8 cellular contexts compared by ENCODE assay signal in the genomic region with DNA sequence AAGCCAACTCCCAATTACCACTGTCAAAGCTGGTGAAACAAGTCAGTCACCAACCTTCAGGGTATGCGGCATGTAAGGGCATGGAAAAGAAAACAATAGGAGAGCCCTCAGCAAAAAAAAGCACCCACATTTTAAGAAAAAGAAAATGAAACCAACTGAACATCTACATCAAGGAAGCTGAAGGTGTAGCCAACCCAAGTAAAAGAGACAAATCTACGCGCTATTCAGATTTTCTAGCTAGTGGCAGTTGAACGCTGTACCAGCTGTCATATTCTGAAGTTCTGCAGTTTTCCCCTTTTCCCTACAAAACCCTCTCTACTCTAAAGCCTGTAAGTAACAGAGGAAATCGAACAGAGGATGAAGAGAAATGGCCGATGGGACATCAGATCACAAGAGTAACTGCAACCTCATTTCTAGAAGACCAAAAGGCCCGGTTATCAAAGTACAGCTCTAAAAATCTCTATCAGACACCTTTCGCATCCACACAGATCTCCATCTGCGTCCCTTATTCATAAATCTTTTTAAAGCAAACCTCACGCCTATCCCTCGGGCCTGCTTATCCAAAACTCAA. TPM values are rescaled to one million over a fixed set of nuclear protein-coding genes. Genes with fewer than 3 reads are reported as not detected.
DNase-seq lines count a peak whose midpoint lies in the region; ATAC-seq and TF ChIP-seq lines count a peak whose summit lies in the region.

No MANE protein-coding gene starts in this region.

- intact Hi-C loops in activated naive CD4-positive, alpha-beta T cell treated with anti-CD3 and anti-CD28 coated beads for 36 hours (cut with micrococcal nuclease), result loop anchor here (1.0 to 10.0 kb wide), 8 partner anchors 11 to 2001 kb away; no protein-coding TSS in a partner anchor

- H3K4me3 Mint-ChIP-seq in activated naive CD4-positive, alpha-beta T cell treated with anti-CD3 and anti-CD28 coated beads for 36 hours, result peak overlapping the region; percentile 92

- H3K9me3 ChIP-seq in RWPE2 (ENCODE audit: severe bottlenecking), result no peaks in the 10 kb centered on the region
- H3K9me3 ChIP-seq in neutrophil, result no peaks in the 10 kb centered on the region

- H3K27me3 ChIP-seq in RWPE2 (ENCODE audit: insufficient read depth, poor library complexity, severe bottlenecking), result no peaks in the 10 kb centered on the region
- no peaks in the 10 kb centered on the region for H3K27me3 ChIP-seq in neutrophil

- peak overlapping the region; percentile 67 for H3K4me3 ChIP-seq in RWPE2 (ENCODE audit: severe bottlenecking)
- peak overlapping the region; percentile 91 for H3K4me3 ChIP-seq in epithelial cell of proximal tubule (ENCODE audit: low read depth, low read length)
- peak overlapping the region; percentile 79 to 85 for H3K4me3 ChIP-seq in neutrophil (ENCODE audit: low read depth in 1 of 2, low read length in 1 of 2)

- CTCF ChIA-PET in activated naive CD4-positive, alpha-beta T cell treated with anti-CD3 and anti-CD28 coated beads for 36 hours (lab: Charles Lee), result interaction anchor here (0.7 to 1.4 kb wide), 13 partner anchors 9 to 309 kb away, joined by 3 to 12 read pairs (median 3); no protein-coding TSS in a partner anchor

- no peak for DNase-seq in activated naive CD4-positive, alpha-beta T cell treated with anti-CD3 and anti-CD28 coated beads for 36 hours
- DNase-seq in activated naive CD4-positive, alpha-beta T cell treated with anti-CD3 and anti-CD28 coated beads, Interleukin-2, amount 50 U/mL, for 16 hours, result no peak
- DNase-seq in RWPE2 (ENCODE audit: low spot score) (no peak), epithelial cell of proximal tubule (ENCODE audit: low read depth) (no peak), AG20443 (ENCODE audit: low spot score) (no peak), occipital lobe (lab: John Stamatoyannopoulos, UW) (no peak)
- DNase-seq in activated CD4-positive, CD25-positive, alpha-beta regulatory T cell (lab: John Stamatoyannopoulos, UW), result no peak

- H3K36me3 Mint-ChIP-seq in activated naive CD4-positive, alpha-beta T cell treated with anti-CD3 and anti-CD28 coated beads for 36 hours (ENCODE audit: low read depth), result peaks cover 13% of the 10 kb centered on the region

- ATAC-seq in RWPE2 (ENCODE audit: low read depth), result peak; percentile 5; the same call in 1 of the 3 replicates

- H3K9me3 Mint-ChIP-seq in activated naive CD4-positive, alpha-beta T cell treated with anti-CD3 and anti-CD28 coated beads for 36 hours, result no peaks in the 10 kb centered on the region

- H3K4me1 Mint-ChIP-seq in activated naive CD4-positive, alpha-beta T cell treated with anti-CD3 and anti-CD28 coated beads for 36 hours (ENCODE audit: low read depth), result peaks cover 68% of the 10 kb centered on the region

- TF ChIP-seq CTCF in RWPE2 (IDR thresholded peaks at IDR 0.05; ENCODE audit: poor library complexity, severe bottlenecking), result no peak
- TF ChIP-seq CTCF in epithelial cell of proximal tubule (conservative IDR thresholded peaks at IDR 0.05; ENCODE audit: low read depth, low read length), result no peak
- no peak for TF ChIP-seq CTCF in neutrophil (IDR thresholded peaks at IDR 0.05)

- H3K27ac ChIP-seq in RWPE2 (ENCODE audit: poor library complexity, severe bottlenecking), result peak overlapping the region; percentile 49
- H3K27ac ChIP-seq in neutrophil, result peak overlapping the region; percentile 92

- peak overlapping the region; percentile 95 for H3K27ac Mint-ChIP-seq in activated naive CD4-positive, alpha-beta T cell treated with anti-CD3 and anti-CD28 coated beads for 36 hours

- peaks cover 11% of the 10 kb centered on the region for H3K4me1 ChIP-seq in RWPE2 (ENCODE audit: insufficient read depth, poor library complexity, severe bottlenecking)
- H3K4me1 ChIP-seq in neutrophil (ENCODE audit: control insufficient read depth in 1 of 2, insufficient read depth in 1 of 2, low read depth in 1 of 2, low read length in 1 of 2), result peaks cover 59 to 62% of the 10 kb centered on the region in 2 experiments

- no peaks in the 10 kb centered on the region for H3K27me3 Mint-ChIP-seq in activated naive CD4-positive, alpha-beta T cell treated with anti-CD3 and anti-CD28 coated beads for 36 hours (ENCODE audit: low read depth)

- H3K36me3 ChIP-seq in RWPE2 (ENCODE audit: low read depth) (no peaks in the 10 kb centered on the region), neutrophil (no peaks in the 10 kb centered on the region)

RNA-seq across cellular contexts. Expression of gene MYCBP2, which starts 1.4 kb away (rescaled TPM):
- 10 to 100 TPM; 60.6 to 70.4 TPM for total RNA-seq in activated naive CD4-positive, alpha-beta T cell treated with anti-CD3 and anti-CD28 coated beads for 36 hours
- total RNA-seq in epithelial cell of proximal tubule, result 20.7 and 32.3 TPM in 2 replicates
- 284 TPM for total RNA-seq in occipital lobe
